In the genomic region with DNA sequence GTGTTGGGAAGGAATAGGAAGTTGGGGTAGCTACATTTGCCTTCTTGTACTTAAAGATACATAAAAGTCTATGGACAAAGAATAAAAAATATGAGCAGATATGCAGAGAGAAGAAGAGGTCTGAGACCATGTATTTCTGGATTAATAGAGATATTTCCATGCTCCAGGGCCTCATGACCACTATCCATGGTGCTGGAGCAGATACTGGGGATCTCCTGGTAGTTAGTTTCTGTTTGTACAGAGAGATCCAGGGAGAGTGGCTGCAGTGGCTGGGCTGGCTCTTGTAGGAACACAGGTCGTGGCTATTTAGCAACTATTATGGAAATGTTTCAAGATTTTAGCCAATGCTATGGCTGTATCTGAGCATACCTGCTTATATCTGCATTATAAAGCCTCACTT, we compare ENCODE assay signal across 1 cellular context.
A peak's percentile ranks its signal among the peaks of the same experiment; 100 is the strongest.
TF ChIP-seq lines count a peak whose summit lies in the region.

No MANE protein-coding gene starts in this region.

TF ChIP-seq in HepG2, 621 proteins besides CTCF, POLR2A, EP300 and RAD21:
- peak; percentile 40 to 92 for TF ChIP-seq REST (IDR thresholded peaks at IDR 0.05; ENCODE audit: borderline replicate concordance in 1 of 2, low read depth in 1 of 2, low read length in 2 of 2)
- TF ChIP-seq, protein P1, sequence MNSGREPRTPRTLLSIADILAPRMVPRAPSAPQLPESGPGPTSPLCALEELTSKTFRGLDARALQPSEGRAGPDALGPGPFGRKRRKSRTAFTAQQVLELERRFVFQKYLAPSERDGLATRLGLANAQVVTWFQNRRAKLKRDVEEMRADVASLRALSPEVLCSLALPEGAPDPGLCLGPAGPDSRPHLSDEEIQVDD (CRISPR knock-in tag; IDR thresholded peaks at IDR 0.05; ENCODE audit: borderline replicate concordance): no peak
- TF ChIP-seq MIER2 (CRISPR knock-in tag; IDR thresholded peaks at IDR 0.05): peak; percentile 93
